Comparison of ENCODE assay signal across 33 cellular contexts in genomic region chr10:5216801-5217200, GRCh38. TPM values are rescaled to one million over a fixed set of nuclear protein-coding genes. Genes with fewer than 3 reads are reported as not detected.
"Had no signal": no experiment of that assay in that cellular context is flagged by ENCODE, and none has a peak within 500 bp of the region (broad histone marks: within the 10 kb centered on the region; RNA-seq: fewer than 3 reads in every experiment).

No MANE protein-coding gene starts in this region.

- H3K79me2 ChIP-seq: parathyroid adenoma had no signal

- H3K27me3 ChIP-seq: neural progenitor cell, ovary, spleen, suprapubic skin, testis, tibial artery, transverse colon, upper lobe of right lung, uterus had no signal

- H3K4me2 ChIP-seq: neural progenitor cell, smooth muscle cell had no signal

- H3K4me3 ChIP-seq: neural progenitor cell, ovary, psoas muscle, skin epidermis, smooth muscle cell, spleen, suprapubic skin, testis, tibial artery, transverse colon, upper lobe of right lung, uterus had no signal

- DNase-seq: natural killer cell; occipital lobe; ovary; posterior cingulate gyrus; psoas muscle; right cardiac atrium; spleen; stimulated activated CD4-positive, alpha-beta T cell treated with anti-CD3 and anti-CD28 coated beads, Interleukin-12 subunit alpha, Interleukin-12 subunit beta, amount 100 ng/mL, for 4 hours; stimulated activated CD4-positive, alpha-beta T cell treated with anti-CD3 and anti-CD28 coated beads, Interleukin-1b, Interleukin-23, amount 100 ng/mL, for 48 hours; stimulated activated CD4-positive, alpha-beta T cell treated with anti-CD3 and anti-CD28 coated beads, Interleukin-4, amount 100 ng/mL, for 1 hour; stimulated activated CD4-positive, alpha-beta T cell treated with anti-CD3 and anti-CD28 coated beads, Interleukin-4, amount 100 ng/mL, for 4 hours; stimulated activated CD8-positive, alpha-beta memory T cell treated with anti-CD3 and anti-CD28 coated beads, Interleukin-4, amount 100 ng/mL, for 48 hours; stimulated activated naive CD4-positive, alpha-beta T cell; stimulated activated naive CD8-positive, alpha-beta T cell treated with anti-CD3 and anti-CD28 coated beads, Interleukin-15, amount 100 ng/mL, for 72 hours; stimulated activated naive CD8-positive, alpha-beta T cell treated with anti-CD3 and anti-CD28 coated beads, Interleukin-15, Interleukin-2, amounts not matched to agents 100 U/mL and 50 U/mL, for 24 hours; substantia nigra; testis; tibial artery; transverse colon; upper lobe of right lung; uterus had no signal

- ATAC-seq: natural killer cell; psoas muscle; right cardiac atrium; sciatic nerve; stimulated activated memory B cell treated with anti-CD40 and anti-IgM and Interleukin-4, amounts not matched to agents 10 μg/mL and 1 μg/mL and 100 μg/mL, for 72 hours; stimulated activated naive CD8-positive, alpha-beta T cell treated with anti-CD3 and anti-CD28 coated beads, Interleukin-15, amount 100 ng/mL, for 72 hours; stimulated activated naive CD8-positive, alpha-beta T cell treated with anti-CD3 and anti-CD28 coated beads, Interleukin-15, Interleukin-2, amounts not matched to agents 100 U/mL and 50 U/mL, for 24 hours; upper lobe of right lung had no signal

- H3K9me3 ChIP-seq: ovary, psoas muscle, suprapubic skin, testis, transverse colon, upper lobe of right lung, uterus had no signal

- H3K27ac ChIP-seq: neural progenitor cell, ovary, parathyroid adenoma, psoas muscle, skin epidermis, spleen, suprapubic skin, testis, tibial artery, transverse colon, upper lobe of right lung, uterus had no signal

- H2AFZ ChIP-seq: neural progenitor cell, parathyroid adenoma had no signal

- H3K4me1 ChIP-seq: neural progenitor cell, parathyroid adenoma, psoas muscle, spleen, suprapubic skin, testis, tibial artery, transverse colon, upper lobe of right lung, uterus had no signal

- H3K9ac ChIP-seq: neural progenitor cell, parathyroid adenoma had no signal

- H3K36me3 ChIP-seq: neural progenitor cell, ovary, spleen, suprapubic skin, tibial artery, transverse colon, upper lobe of right lung, uterus had no signal

RNA-seq across cellular contexts. Expression of gene AKR1C4, which starts 20.2 kb away (rescaled TPM):
- total RNA-seq: natural killer cell, occipital lobe, osteoblast, ovary, psoas muscle, renal cortical epithelial cell, right cardiac atrium, sciatic nerve, smooth muscle cell, spleen, transverse colon, upper lobe of right lung, urinary bladder, uterus had no signal
- polyA plus RNA-seq: neural cell, ovary, psoas muscle, right cardiac atrium, smooth muscle cell, spleen had no signal

RNA-seq across cellular contexts. Expression of gene AKR1C8, which starts 31.9 kb away (rescaled TPM):
- total RNA-seq: osteoblast, progenitor cell of endocrine pancreas, psoas muscle, smooth muscle cell, suprapubic skin, urinary bladder, uterus had no signal
- polyA plus RNA-seq: ovary, psoas muscle, smooth muscle cell, spleen, urinary bladder had no signal
